In the genomic region with DNA sequence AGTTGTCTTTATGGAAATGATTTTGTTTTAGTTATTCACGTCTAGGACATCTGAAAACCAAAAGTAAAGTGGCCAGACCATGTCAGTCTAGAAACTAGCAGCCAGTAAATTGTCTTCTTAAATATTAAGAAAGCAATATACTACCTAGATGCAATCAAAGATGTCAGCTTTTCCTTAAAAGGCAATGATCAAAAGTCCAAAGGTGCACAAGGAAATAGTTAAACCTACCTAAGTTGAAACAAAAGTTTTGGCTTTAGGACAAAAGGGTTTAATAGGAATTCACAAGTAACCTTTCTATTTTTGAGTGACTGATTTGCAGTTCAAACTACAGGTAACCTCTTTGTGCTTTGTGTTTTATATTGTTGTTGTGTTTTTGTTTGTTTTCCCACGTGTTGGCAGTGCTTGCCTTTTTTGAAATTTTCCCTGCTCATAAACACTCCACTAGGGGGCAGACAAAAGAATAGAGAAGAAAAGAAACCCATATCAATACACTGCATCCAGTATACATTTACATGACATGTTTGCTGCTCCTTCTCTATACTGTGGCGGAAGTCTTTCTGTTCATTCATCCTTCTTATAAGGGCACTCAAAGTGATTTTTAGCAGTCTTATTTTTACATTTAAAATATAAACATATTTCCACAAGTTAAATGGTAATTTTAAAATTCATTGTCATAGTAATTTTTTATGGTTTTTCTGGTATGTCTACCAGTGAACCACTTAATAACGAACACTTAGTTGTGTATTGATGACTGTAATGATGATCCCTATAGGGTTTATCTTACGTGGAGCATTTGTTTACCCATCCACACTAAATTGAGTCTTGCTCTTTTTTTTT, we compare ENCODE assay signal across 2 cellular contexts.
TF ChIP-seq lines count a peak whose summit lies in the region.

No MANE protein-coding gene starts in this region.

TF ChIP-seq in GM12878, 131 proteins besides CTCF, POLR2A, EP300 and RAD21 (continued from another document):
- TF ChIP-seq BCLAF1 (IDR thresholded peaks at IDR 0.05) (no peak), BHLHE40 (IDR thresholded peaks at IDR 0.05; ENCODE audit: borderline replicate concordance in 1 of 2, low read depth in 2 of 2, low read length in 1 of 2) (peak; percentile 27 to 39; a peak in 2 of 4 replicates), ZNF24 (IDR thresholded peaks at IDR 0.05) (peak; percentile 20; the same call in 1 of the 2 replicates), CHD1 (IDR thresholded peaks at IDR 0.05; ENCODE audit: low read depth, low read length) (no peak), RAD51 (IDR thresholded peaks at IDR 0.05) (peak; percentile 43; the same call in 1 of the 2 replicates), MXI1 (IDR thresholded peaks at IDR 0.05; ENCODE audit: low read depth, low read length) (peak; percentile 42; the same call in 1 of the 2 replicates), IRF4 (IDR thresholded peaks at IDR 0.05; ENCODE audit: low read depth, low read length) (peak; percentile 38; the same call in 1 of the 2 replicates), SMARCA5 (IDR thresholded peaks at IDR 0.05) (0 out of 2 replicates have a peak, but pooled peaks have one; percentile 32), SMC3 (IDR thresholded peaks at IDR 0.05; ENCODE audit: borderline replicate concordance, low read length) (peak; percentile 80; the same call in 1 of the 2 replicates)

TF ChIP-seq in liver, 16 proteins besides CTCF, POLR2A, EP300 and RAD21 (continued from another document):
- TF ChIP-seq, protein P1, sequence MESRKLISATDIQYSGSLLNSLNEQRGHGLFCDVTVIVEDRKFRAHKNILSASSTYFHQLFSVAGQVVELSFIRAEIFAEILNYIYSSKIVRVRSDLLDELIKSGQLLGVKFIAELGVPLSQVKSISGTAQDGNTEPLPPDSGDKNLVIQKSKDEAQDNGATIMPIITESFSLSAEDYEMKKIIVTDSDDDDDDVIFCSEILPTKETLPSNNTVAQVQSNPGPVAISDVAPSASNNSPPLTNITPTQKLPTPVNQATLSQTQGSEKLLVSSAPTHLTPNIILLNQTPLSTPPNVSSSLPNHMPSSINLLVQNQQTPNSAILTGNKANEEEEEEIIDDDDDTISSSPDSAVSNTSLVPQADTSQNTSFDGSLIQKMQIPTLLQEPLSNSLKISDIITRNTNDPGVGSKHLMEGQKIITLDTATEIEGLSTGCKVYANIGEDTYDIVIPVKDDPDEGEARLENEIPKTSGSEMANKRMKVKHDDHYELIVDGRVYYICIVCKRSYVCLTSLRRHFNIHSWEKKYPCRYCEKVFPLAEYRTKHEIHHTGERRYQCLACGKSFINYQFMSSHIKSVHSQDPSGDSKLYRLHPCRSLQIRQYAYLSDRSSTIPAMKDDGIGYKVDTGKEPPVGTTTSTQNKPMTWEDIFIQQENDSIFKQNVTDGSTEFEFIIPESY (IDR thresholded peaks at IDR 0.05) = no peak
- TF ChIP-seq TAF1 (conservative IDR thresholded peaks at IDR 0.05) (no peak), HNF4A (conservative IDR thresholded peaks at IDR 0.05) (peak; percentile 41 to 56), FOXA2 (IDR thresholded peaks at IDR 0.05) (no peak), RXRA (IDR thresholded peaks at IDR 0.05) (no peak), ATF3 (IDR thresholded peaks at IDR 0.05) (no peak), SP1 (IDR thresholded peaks at IDR 0.05) (no peak), NR2F2 (IDR thresholded peaks at IDR 0.05) (no peak), YY1 (IDR thresholded peaks at IDR 0.05) (no peak), EGR1 (IDR thresholded peaks at IDR 0.05; ENCODE audit: low read depth in 2 of 2) (no peak), FOXA1 (IDR thresholded peaks at IDR 0.05) (no peak)
